In the genomic region with DNA sequence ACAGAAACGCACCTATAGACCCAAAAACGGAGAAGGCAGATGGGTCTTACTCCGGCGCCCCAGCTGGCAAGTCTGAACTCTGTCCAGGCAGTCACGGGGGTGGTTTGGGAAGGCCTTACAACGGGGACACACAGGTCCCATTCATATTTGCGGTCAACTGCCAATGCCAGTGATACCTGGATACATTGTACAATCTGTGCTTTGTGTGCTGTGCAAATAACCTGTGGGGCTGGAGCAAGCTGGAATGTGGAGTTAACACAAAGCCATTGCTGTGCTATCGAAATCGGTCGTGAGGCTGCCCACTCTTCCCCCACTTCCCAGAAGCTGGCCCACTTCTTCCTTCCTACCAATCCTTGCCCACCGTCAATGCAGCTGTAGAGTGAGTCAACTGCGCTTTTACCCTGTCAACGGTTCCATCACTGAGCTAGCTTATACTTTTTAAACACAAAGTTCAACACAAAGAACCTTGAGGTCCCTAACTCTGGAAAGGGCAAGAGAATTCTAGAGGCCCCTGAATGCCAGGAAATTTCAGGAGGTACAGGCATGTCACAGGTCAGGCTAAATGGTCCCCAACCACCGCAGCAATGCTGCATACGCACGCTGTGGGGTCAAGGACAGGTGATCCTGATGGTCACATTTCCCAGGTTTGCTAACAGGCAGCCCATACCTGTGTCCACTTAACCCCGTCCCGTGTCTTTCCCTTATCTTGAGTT, we compare ENCODE assay signal across 25 cellular contexts.
DNase-seq lines count a peak whose midpoint lies in the region; ATAC-seq and TF ChIP-seq lines count a peak whose summit lies in the region.
"Had no signal": no experiment of that assay in that cellular context is flagged by ENCODE, and none has a peak within 500 bp of the region (broad histone marks: within the 10 kb centered on the region; RNA-seq: fewer than 3 reads in every experiment).

No MANE protein-coding gene starts in this region.

- peak overlapping the region; percentile 14 for H3K9ac ChIP-seq in mucosa of stomach (ENCODE audit: low read length)
- H3K9ac ChIP-seq: parathyroid adenoma had no signal

- H3K4me1 ChIP-seq in body of pancreas (peaks cover 59% of the 10 kb centered on the region), mucosa of stomach (ENCODE audit: control insufficient read depth, insufficient read depth, low read length) (peaks cover 18% of the 10 kb centered on the region)

- peaks cover 6% of the 10 kb centered on the region for H3K36me3 Mint-ChIP-seq in MCF 10A (ENCODE audit: insufficient read depth, unreplicated experiment)
- H3K36me3 Mint-ChIP-seq in activated T-cell treated with anti-CD3 and anti-CD28 coated beads, Interleukin-2, amount 50 U/mL, for 4 hours (ENCODE audit: insufficient read depth) = no peaks in the 10 kb centered on the region
- H3K36me3 Mint-ChIP-seq: stimulated activated memory B cell treated with anti-CD40 and anti-IgM and Interleukin-4, amounts not matched to agents 10 μg/mL and 1 μg/mL and 100 μg/mL, for 72 hours had no signal

- H3K4me1 Mint-ChIP-seq in MCF 10A (ENCODE audit: insufficient read depth, unreplicated experiment) = peaks cover 9% of the 10 kb centered on the region
- peaks cover 11% of the 10 kb centered on the region for H3K4me1 Mint-ChIP-seq in activated T-cell treated with anti-CD3 and anti-CD28 coated beads, Interleukin-2, amount 50 U/mL, for 4 hours (ENCODE audit: low read depth)

- ATAC-seq in body of pancreas = peak; percentile 87
- ATAC-seq in activated T-cell treated with anti-CD3 and anti-CD28 coated beads, Interleukin-2, amount 50 U/mL, for 4 hours = no peak
- ATAC-seq: right cardiac atrium; stimulated activated memory B cell treated with anti-CD40 and anti-IgM and Interleukin-4, amounts not matched to agents 10 μg/mL and 1 μg/mL and 100 μg/mL, for 72 hours had no signal

- H3K9me3 Mint-ChIP-seq in MCF 10A (ENCODE audit: unreplicated experiment) = no peaks in the 10 kb centered on the region
- no peaks in the 10 kb centered on the region for H3K9me3 Mint-ChIP-seq in activated T-cell treated with anti-CD3 and anti-CD28 coated beads, Interleukin-2, amount 50 U/mL, for 4 hours
- H3K9me3 Mint-ChIP-seq: CD4-positive, alpha-beta T cell; nephron progenitor cell; stimulated activated memory B cell treated with anti-CD40 and anti-IgM and Interleukin-4, amounts not matched to agents 10 μg/mL and 1 μg/mL and 100 μg/mL, for 72 hours had no signal

- WGBS in body of pancreas, 2 donors = 33 to 63% methylated on average over 18 of the region's 18 CpGs

- POLR2A ChIA-PET in MCF 10A (lab: Yijun Ruan, JAX) = no interaction called here

- TF ChIP-seq POLR2A in body of pancreas (IDR thresholded peaks at IDR 0.05) = peak in 2 of 3 donors; percentile 49 to 56

- H3K9me3 ChIP-seq in body of pancreas (no peaks in the 10 kb centered on the region), mucosa of stomach (ENCODE audit: control insufficient read depth, low read length) (no peaks in the 10 kb centered on the region)

- H3K27me3 ChIP-seq in body of pancreas (no peaks in the 10 kb centered on the region), mucosa of stomach (ENCODE audit: control insufficient read depth, insufficient read depth, low read length) (no peaks in the 10 kb centered on the region)

- peak overlapping the region; percentile 62 to 82 (median 72) for H3K27ac ChIP-seq in body of pancreas
- H3K27ac ChIP-seq: HL-60, parathyroid adenoma, SK-N-MC, VCaP had no signal

- TF ChIP-seq CTCF in MCF 10A (IDR thresholded peaks at IDR 0.05; ENCODE audit: unreplicated experiment) (no peak), body of pancreas (IDR thresholded peaks at IDR 0.05) (no peak)

- H3K4me3 ChIP-seq in body of pancreas (no peak overlapping the region), mucosa of stomach (ENCODE audit: low read length) (no peak overlapping the region)
- H3K4me3 ChIP-seq: SK-N-MC had no signal

- H3K4me3 Mint-ChIP-seq in MCF 10A (ENCODE audit: unreplicated experiment) = no peak overlapping the region
- H3K4me3 Mint-ChIP-seq in activated T-cell treated with anti-CD3 and anti-CD28 coated beads, Interleukin-2, amount 50 U/mL, for 4 hours = no peak overlapping the region
- H3K4me3 Mint-ChIP-seq: CD4-positive, alpha-beta T cell; nephron progenitor cell; stimulated activated memory B cell treated with anti-CD40 and anti-IgM and Interleukin-4, amounts not matched to agents 10 μg/mL and 1 μg/mL and 100 μg/mL, for 72 hours had no signal

- peak; percentile 48 to 88 for DNase-seq in T47D (ENCODE audit: low read depth in 1 of 2, low spot score in 1 of 2)
- DNase-seq in MCF 10A (ENCODE audit: unreplicated experiment) = no peak
- DNase-seq in body of pancreas = peak; percentile 55 to 86 (median 74)
- no peak for DNase-seq in NCI-H748 (lab: John Stamatoyannopoulos, UW; ENCODE audit: unreplicated experiment)
- DNase-seq in GM03348 (ENCODE audit: low spot score) = no peak
- DNase-seq in NCI-H2171 treated with DMSO at 0.1 percent for 48 hours (lab: John Stamatoyannopoulos, UW) = no peak
- no peak for DNase-seq in activated T-cell treated with anti-CD3 and anti-CD28 coated beads, Interleukin-2, amount 50 U/mL, for 4 hours
- DNase-seq: 8988T; activated CD4-positive, alpha-beta T cell treated with anti-CD3 and anti-CD28 coated beads for 48 hours; activated gamma-delta T cell; activated T-cell treated with anti-CD3 and anti-CD28 coated beads, Interleukin-2, amount 50 U/mL, for 1 hour; CD4-positive, alpha-beta T cell; cerebellar nuclear complex; NCI-H1092; NCI-H187; NCI-H524 treated with DMSO at 0.1 percent for 48 hours; nephron progenitor cell; right cardiac atrium; stimulated activated CD4-positive, alpha-beta T cell treated with anti-CD3 and anti-CD28 coated beads, Interleukin-4, amount 100 ng/mL, for 4 hours had no signal

- CTCF ChIA-PET in MCF 10A (lab: Yijun Ruan, JAX) = interaction anchor here (0.5 to 1.4 kb wide), 2 partner anchors 14 to 797 kb away, joined by 3 read pairs; no protein-coding TSS in a partner anchor

- intact Hi-C loops in MCF 10A (cut with micrococcal nuclease) = no loop called here
- intact Hi-C loops in body of pancreas (cut with DNase I) = no loop called here

- H3K36me3 ChIP-seq in body of pancreas (replicated peaks in 1 of 2; ENCODE audit: insufficient read depth in 1 of 2, low read depth in 2 of 2) (no peaks in the 10 kb centered on the region), mucosa of stomach (ENCODE audit: control insufficient read depth, insufficient read depth, low read length) (no peaks in the 10 kb centered on the region)

- H3K27ac Mint-ChIP-seq in MCF 10A (ENCODE audit: low read depth, unreplicated experiment) = no peak overlapping the region
- H3K27ac Mint-ChIP-seq: CD4-positive, alpha-beta T cell; nephron progenitor cell; stimulated activated memory B cell treated with anti-CD40 and anti-IgM and Interleukin-4, amounts not matched to agents 10 μg/mL and 1 μg/mL and 100 μg/mL, for 72 hours had no signal

- H3K27me3 Mint-ChIP-seq in MCF 10A (ENCODE audit: insufficient read depth, unreplicated experiment) = no peaks in the 10 kb centered on the region
- H3K27me3 Mint-ChIP-seq in activated T-cell treated with anti-CD3 and anti-CD28 coated beads, Interleukin-2, amount 50 U/mL, for 4 hours (ENCODE audit: low read depth) = no peaks in the 10 kb centered on the region
- H3K27me3 Mint-ChIP-seq: CD4-positive, alpha-beta T cell; stimulated activated memory B cell treated with anti-CD40 and anti-IgM and Interleukin-4, amounts not matched to agents 10 μg/mL and 1 μg/mL and 100 μg/mL, for 72 hours had no signal

- in situ Hi-C loops in T47D (cut with HindIII; ENCODE audit: low pct_unique_long_range_greater_than_20kb, low sequenced_read_pairs) = no loop called here

- BruUV-seq in MCF 10A (replicated peaks; lab: Mats Ljungman, UMichigan) = no TSS peak

Comparison
In these comparisons a context has a peak if more than half of its experiments do, and no peak if none do; other contexts are left out.
1. DNase-seq: peak in T47D (2 of 2) and body of pancreas (4 of 4); none in MCF 10A (single experiment), NCI-H748 (single experiment), GM03348 (single experiment), NCI-H2171 treated with DMSO at 0.1 percent for 48 hours (single experiment) and activated T-cell treated with anti-CD3 and anti-CD28 coated beads, Interleukin-2, amount 50 U/mL, for 4 hours (single experiment).